In genomic region chr11:74462009-74462408, GRCh38 we compare ENCODE assay signal across 1 cellular context.
TF ChIP-seq lines count a peak whose summit lies in the region.

No MANE protein-coding gene starts in this region.

TF ChIP-seq in K562, 482 proteins besides CTCF, POLR2A, EP300 and RAD21:
- TF ChIP-seq TEAD1 (CRISPR knock-in tag; IDR thresholded peaks at IDR 0.05) (0 out of 4 replicates have a peak, but pooled peaks of 1 of the 2 experiments have one; percentile 25), EP400 (IDR thresholded peaks at IDR 0.05) (peak; percentile 35; the same call in 1 of the 2 replicates), HEY1 (CRISPR knock-in tag; IDR thresholded peaks at IDR 0.05; ENCODE audit: borderline replicate concordance) (no peak), IRF9 (tag; IDR thresholded peaks at IDR 0.05) (peak; percentile 89), MAZ (CRISPR knock-in tag; conservative IDR thresholded peaks at IDR 0.05 in 1 of 2, IDR thresholded peaks at IDR 0.05 in 1 of 2) (peak; percentile 88 to 94), ATF7 (IDR thresholded peaks at IDR 0.05) (peak; percentile 69; the same call in 1 of the 2 replicates), L3MBTL2 (IDR thresholded peaks at IDR 0.05) (no peak; the same call in 1 of the 2 replicates), KLF16 (IDR thresholded peaks at IDR 0.05) (peak; percentile 59; the same call in 1 of the 2 replicates), ARID1B (IDR thresholded peaks at IDR 0.05) (peak; percentile 12; the same call in 1 of the 2 replicates), ETV1 (tag; conservative IDR thresholded peaks at IDR 0.05; ENCODE audit: low read depth) (0 out of 2 replicates have a peak, but pooled peaks have one; percentile 11), ZNF561 (CRISPR knock-in tag; conservative IDR thresholded peaks at IDR 0.05) (no peak), FOXK1 (CRISPR knock-in tag; IDR thresholded peaks at IDR 0.05; ENCODE audit: borderline replicate concordance) (0 out of 2 replicates have a peak, but pooled peaks have one; percentile 39), PURB (CRISPR knock-in tag; IDR thresholded peaks at IDR 0.05; ENCODE audit: low read depth) (no peak), CTBP1 (IDR thresholded peaks at IDR 0.05; ENCODE audit: borderline replicate concordance) (0 out of 2 replicates have a peak, but pooled peaks have one; percentile 13), GABPA (tag; conservative IDR thresholded peaks at IDR 0.05; ENCODE audit: low read depth) (0 out of 2 replicates have a peak, but pooled peaks have one; percentile 26), TCF3 (CRISPR knock-in tag; IDR thresholded peaks at IDR 0.05) (0 out of 2 replicates have a peak, but pooled peaks have one; percentile 19), RBFOX2 (IDR thresholded peaks at IDR 0.05; ENCODE audit: low read depth, low read length) (peak; percentile 47; the same call in 1 of the 2 replicates), HMGN3 (IDR thresholded peaks at IDR 0.05; ENCODE audit: borderline replicate concordance, extremely low read depth, insufficient read length, low read depth, low read length) (no peak), JUND (IDR thresholded peaks at IDR 0.05; ENCODE audit: borderline replicate concordance, low read depth, low read length) (peak; percentile 69), JUND (tag; IDR thresholded peaks at IDR 0.05; ENCODE audit: borderline replicate concordance, low read depth, low read length) (peak; percentile 49; the same call in 1 of the 3 replicates), SMAD4 (CRISPR knock-in tag; conservative IDR thresholded peaks at IDR 0.05) (peak; percentile 51; the same call in 1 of the 2 replicates), CEBPB (tag; IDR thresholded peaks at IDR 0.05) (peak; percentile 100), SOX6 (IDR thresholded peaks at IDR 0.05) (0 out of 2 replicates have a peak, but pooled peaks have one; percentile 20), ZNF395 (CRISPR knock-in tag; IDR thresholded peaks at IDR 0.05) (0 out of 2 replicates have a peak, but pooled peaks have one; percentile 49), MED1 (CRISPR knock-in tag; IDR thresholded peaks at IDR 0.05; ENCODE audit: borderline replicate concordance) (no peak), ZBTB7A (IDR thresholded peaks at IDR 0.05; ENCODE audit: borderline replicate concordance, control insufficient read depth, low read depth, low read length) (peak; percentile 71; the same call in 1 of the 2 replicates), TBP (optimal IDR thresholded peaks at IDR 0.05; ENCODE audit: low read depth, low read length) (peak; percentile 12), POLR3G (IDR thresholded peaks at IDR 0.05; ENCODE audit: extremely low read depth, insufficient read length, insufficient replicate concordance) (no peak), CBX3 (IDR thresholded peaks at IDR 0.05; ENCODE audit: borderline replicate concordance in 1 of 2, low read length in 2 of 2) (no peak), SMAD1 (IDR thresholded peaks at IDR 0.05; ENCODE audit: low read depth, low read length, partially characterized antibody) (peak; percentile 72), DMBX1 (CRISPR knock-in tag; IDR thresholded peaks at IDR 0.05; ENCODE audit: borderline replicate concordance) (peak; percentile 44; the same call in 1 of the 2 replicates), DACH1 (IDR thresholded peaks at IDR 0.05; ENCODE audit: partially characterized antibody) (peak; percentile 20), DPF2 (IDR thresholded peaks at IDR 0.05) (0 out of 2 replicates have a peak, but pooled peaks have one; percentile 33), CREB1 (IDR thresholded peaks at IDR 0.05) (no peak), CREB1 (CRISPR knock-in tag; IDR thresholded peaks at IDR 0.05) (0 out of 2 replicates have a peak, but pooled peaks have one; percentile 12), VEZF1 (CRISPR knock-in tag; IDR thresholded peaks at IDR 0.05) (peak; percentile 97), KDM4B (IDR thresholded peaks at IDR 0.05; ENCODE audit: borderline replicate concordance in 2 of 2, low read depth in 1 of 2) (peak in 1 of 2 experiments; percentile 54; a peak in 1 of 4 replicates), CEBPG (CRISPR knock-in tag; IDR thresholded peaks at IDR 0.05) (peak; percentile 97), CEBPG (tag; conservative IDR thresholded peaks at IDR 0.05 in 1 of 2, IDR thresholded peaks at IDR 0.05 in 1 of 2) (peak; percentile 96 to 98), ADNP (tag; IDR thresholded peaks at IDR 0.05) (no peak), ZNF592 (IDR thresholded peaks at IDR 0.05) (peak; percentile 39; the same call in 1 of the 2 replicates), NR2C1 (IDR thresholded peaks at IDR 0.05) (no peak), NR2C1 (tag; IDR thresholded peaks at IDR 0.05) (peak; percentile 71; the same call in 1 of the 2 replicates), ZSCAN32 (CRISPR knock-in tag; IDR thresholded peaks at IDR 0.05) (peak; percentile 33; the same call in 1 of the 2 replicates), NR2C2 (CRISPR knock-in tag; IDR thresholded peaks at IDR 0.05) (no peak), NR2C2 (tag; IDR thresholded peaks at IDR 0.05) (peak; percentile 77), BACH1 (tag; IDR thresholded peaks at IDR 0.05) (0 out of 2 replicates have a peak, but pooled peaks have one; percentile 23), TEAD4 (IDR thresholded peaks at IDR 0.05; ENCODE audit: low read length) (no peak), TEAD4 (CRISPR knock-in tag; IDR thresholded peaks at IDR 0.05; ENCODE audit: borderline replicate concordance) (no peak), DIDO1 (tag; IDR thresholded peaks at IDR 0.05; ENCODE audit: low read depth) (no peak), RCOR1 (IDR thresholded peaks at IDR 0.05; ENCODE audit: borderline replicate concordance in 1 of 2, low read depth in 2 of 2, low read length in 2 of 2) (peak in 1 of 2 experiments; percentile 56; a peak in 2 of 4 replicates)
- TF ChIP-seq, protein P1, sequence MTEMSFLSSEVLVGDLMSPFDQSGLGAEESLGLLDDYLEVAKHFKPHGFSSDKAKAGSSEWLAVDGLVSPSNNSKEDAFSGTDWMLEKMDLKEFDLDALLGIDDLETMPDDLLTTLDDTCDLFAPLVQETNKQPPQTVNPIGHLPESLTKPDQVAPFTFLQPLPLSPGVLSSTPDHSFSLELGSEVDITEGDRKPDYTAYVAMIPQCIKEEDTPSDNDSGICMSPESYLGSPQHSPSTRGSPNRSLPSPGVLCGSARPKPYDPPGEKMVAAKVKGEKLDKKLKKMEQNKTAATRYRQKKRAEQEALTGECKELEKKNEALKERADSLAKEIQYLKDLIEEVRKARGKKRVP (CRISPR knock-in tag; IDR thresholded peaks at IDR 0.05): peak; percentile 65
- TF ChIP-seq, protein P2, sequence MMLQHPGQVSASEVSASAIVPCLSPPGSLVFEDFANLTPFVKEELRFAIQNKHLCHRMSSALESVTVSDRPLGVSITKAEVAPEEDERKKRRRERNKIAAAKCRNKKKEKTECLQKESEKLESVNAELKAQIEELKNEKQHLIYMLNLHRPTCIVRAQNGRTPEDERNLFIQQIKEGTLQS (IDR thresholded peaks at IDR 0.05): peak; percentile 89
- TF ChIP-seq, protein P2 (CRISPR knock-in tag; conservative IDR thresholded peaks at IDR 0.05): no peak; the same call in 1 of the 2 replicates
- TF ChIP-seq, protein P3, sequence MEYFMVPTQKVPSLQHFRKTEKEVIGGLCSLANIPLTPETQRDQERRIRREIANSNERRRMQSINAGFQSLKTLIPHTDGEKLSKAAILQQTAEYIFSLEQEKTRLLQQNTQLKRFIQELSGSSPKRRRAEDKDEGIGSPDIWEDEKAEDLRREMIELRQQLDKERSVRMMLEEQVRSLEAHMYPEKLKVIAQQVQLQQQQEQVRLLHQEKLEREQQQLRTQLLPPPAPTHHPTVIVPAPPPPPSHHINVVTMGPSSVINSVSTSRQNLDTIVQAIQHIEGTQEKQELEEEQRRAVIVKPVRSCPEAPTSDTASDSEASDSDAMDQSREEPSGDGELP (CRISPR knock-in tag; IDR thresholded peaks at IDR 0.05; ENCODE audit: borderline replicate concordance): peak; percentile 94
